Comparison of ENCODE assay signal across 15 cellular contexts in the genomic region with DNA sequence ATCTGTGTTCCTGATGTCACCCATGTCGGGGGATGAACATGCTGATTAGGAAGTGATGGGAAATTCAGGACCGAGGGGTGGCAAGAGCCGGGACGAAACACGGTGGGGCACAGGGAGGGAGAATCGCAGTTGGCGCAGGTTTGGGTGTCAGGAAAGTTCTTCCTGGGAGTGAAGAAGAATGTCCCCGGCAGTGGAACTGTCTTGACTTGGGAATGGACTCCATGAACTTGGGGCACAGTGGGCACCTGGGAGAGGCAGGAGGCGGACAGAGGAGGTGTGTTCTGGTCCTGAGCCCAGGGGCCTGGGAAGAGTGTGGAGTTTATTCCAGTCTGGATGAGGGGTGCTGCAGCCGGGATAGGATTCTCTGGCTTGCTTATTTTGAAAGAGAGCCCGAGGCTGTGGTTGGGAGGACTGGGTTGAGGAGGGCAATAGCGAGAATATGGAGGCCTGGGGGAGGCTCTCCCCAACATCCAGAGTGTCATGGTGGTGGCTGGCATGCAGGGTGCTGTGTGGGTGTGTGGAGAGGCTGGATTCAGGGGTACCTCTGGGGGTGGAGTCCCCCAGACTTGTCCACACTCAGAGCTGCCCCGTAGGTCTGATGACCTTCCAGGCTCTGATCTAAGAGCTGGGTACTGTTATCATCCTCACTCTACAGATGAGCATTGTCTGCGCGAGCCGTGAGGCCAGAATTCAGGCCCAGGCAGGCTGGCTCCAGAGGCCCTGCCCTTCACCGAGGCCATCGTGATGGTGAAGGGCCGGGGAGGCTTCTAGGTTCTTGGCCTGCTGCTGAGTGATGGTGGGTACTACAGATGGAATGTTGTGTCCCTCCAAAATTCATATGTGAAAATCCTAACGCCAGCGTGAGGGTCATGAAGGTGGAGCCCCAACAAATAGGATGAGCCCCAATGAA.
DNase-seq lines count a peak whose midpoint lies in the region; ATAC-seq, FAIRE-seq and TF ChIP-seq lines count a peak whose summit lies in the region.
"Had no signal": no experiment of that assay in that cellular context is flagged by ENCODE, and none has a peak within 500 bp of the region (broad histone marks: within the 10 kb centered on the region; RNA-seq: fewer than 3 reads in every experiment).

No MANE protein-coding gene starts in this region.

- no peak for FAIRE-seq in RCC 7860 (lab: Jason Lieb, UNC)

- no peak overlapping the region for H3K18ac ChIP-seq in mesendoderm (ENCODE audit: low read length)

- in situ Hi-C loops in GM13977 (cut with MboI; ENCODE audit: low pct_unique_long_range_greater_than_20kb, low sequenced_read_pairs, unreplicated experiment), result no loop called here

- no peak overlapping the region for H2AK5ac ChIP-seq in mesendoderm (ENCODE audit: low read length)

- no peak overlapping the region for H3K4me3 ChIP-seq in esophagus muscularis mucosa
- H3K4me3 ChIP-seq in mesendoderm (ENCODE audit: low read length), result no peak overlapping the region
- H3K4me3 ChIP-seq: BLaER1 treated with 17β-estradiol and CSF1 and Interleukin-3, amounts not matched to agents 10 nM and 100 nM; Peyer's patch had no signal

- H2BK5ac ChIP-seq in mesendoderm (ENCODE audit: low read length), result no peak overlapping the region

- no peaks in the 10 kb centered on the region for H3K79me2 ChIP-seq in mesendoderm (ENCODE audit: control insufficient read depth, insufficient read depth, low read length)

- TF ChIP-seq EP300 in esophagus muscularis mucosa (IDR thresholded peaks at IDR 0.05), result no peak

- H4K8ac ChIP-seq in mesendoderm (ENCODE audit: low read depth, low read length), result no peak overlapping the region

- H3K4ac ChIP-seq in mesendoderm (ENCODE audit: low read depth, low read length), result no peak overlapping the region

- TF ChIP-seq CTCF in GM13977 (IDR thresholded peaks at IDR 0.05; ENCODE audit: extremely low read depth, insufficient read depth, missing control alignments) (no peak), esophagus muscularis mucosa (IDR thresholded peaks at IDR 0.05) (no peak)

- no peak overlapping the region for H3K23ac ChIP-seq in mesendoderm (ENCODE audit: low read length)

- no peak for ATAC-seq in GM18498 (IDR thresholded peaks at IDR 0.05; ENCODE audit: unreplicated experiment)
- ATAC-seq: HCT116 had no signal

- no peak overlapping the region for H4K5ac ChIP-seq in mesendoderm (ENCODE audit: low read length)

- H3K27ac ChIP-seq in esophagus muscularis mucosa (replicated peaks in 1 of 4) (no peak overlapping the region), mesendoderm (ENCODE audit: low read depth, low read length) (no peak overlapping the region)
- H3K27ac ChIP-seq: Peyer's patch had no signal

- WGBS in esophagus muscularis mucosa, result 90% methylated on average over 19 of the region's 21 CpGs
- no CpG with 5 or more reads among the region's 21 CpGs for WGBS in mesendoderm (ENCODE audit: extremely low coverage, insufficient coverage, low lambda C conversion rate)

- no peaks in the 10 kb centered on the region for H3K4me1 ChIP-seq in esophagus muscularis mucosa
- peaks cover 4% of the 10 kb centered on the region for H3K4me1 ChIP-seq in mesendoderm (ENCODE audit: control insufficient read depth, low read depth, low read length)
- H3K4me1 ChIP-seq: Peyer's patch had no signal

- no peak overlapping the region for H2BK15ac ChIP-seq in mesendoderm (replicated peaks; ENCODE audit: low read depth)

- H3K4me2 ChIP-seq in mesendoderm (ENCODE audit: low read length), result no peak overlapping the region

- DNase-seq in D341Med (ENCODE audit: low spot score), result peak; percentile 8
- DNase-seq in GM13977 (ENCODE audit: low spot score), result peak; percentile 6
- DNase-seq in esophagus muscularis mucosa (ENCODE audit: extremely low spot score), result peak; percentile 88
- peak; percentile 47 for DNase-seq in posterior vena cava (ENCODE audit: low spot score)
- DNase-seq in mesendoderm, result no peak
- DNase-seq in RCC 7860 (ENCODE audit: low spot score), result no peak
- DNase-seq: DMS 273 treated with DMSO at 0.1 percent for 48 hours, NCI-H1436, NCI-H2081, NCI-H510A treated with DMSO at 0.1 percent for 48 hours, Peyer's patch, SHP77 had no signal

- no peaks in the 10 kb centered on the region for H3K36me3 ChIP-seq in esophagus muscularis mucosa
- no peaks in the 10 kb centered on the region for H3K36me3 ChIP-seq in mesendoderm (ENCODE audit: control insufficient read depth, insufficient read depth, low read length)
- H3K36me3 ChIP-seq: BLaER1 treated with 17β-estradiol and CSF1 and Interleukin-3, amounts not matched to agents 10 nM and 100 nM; Peyer's patch had no signal

- H3K27me3 ChIP-seq in esophagus muscularis mucosa (peaks cover 0 to 47% (median 0%) of the 10 kb centered on the region in 4 donors), mesendoderm (ENCODE audit: insufficient read depth, low read length, poor library complexity) (no peaks in the 10 kb centered on the region)
- H3K27me3 ChIP-seq: BLaER1 treated with 17β-estradiol and CSF1 and Interleukin-3, amounts not matched to agents 10 nM and 100 nM; Peyer's patch had no signal

- H3K56ac ChIP-seq in mesendoderm (ENCODE audit: low read length), result no peak overlapping the region

- H3K9ac ChIP-seq in mesendoderm (ENCODE audit: low read length), result no peak overlapping the region
- H3K9ac ChIP-seq: BLaER1 treated with 17β-estradiol and CSF1 and Interleukin-3, amounts not matched to agents 10 nM and 100 nM had no signal

- H2BK120ac ChIP-seq in mesendoderm (ENCODE audit: low read depth, low read length), result no peak overlapping the region

- no peaks in the 10 kb centered on the region for H3K79me1 ChIP-seq in mesendoderm (ENCODE audit: low read length)

- H3K9me3 ChIP-seq in esophagus muscularis mucosa, result no peaks in the 10 kb centered on the region
- H3K9me3 ChIP-seq: Peyer's patch had no signal

- intact Hi-C loops in esophagus muscularis mucosa (cut with DNase I), result no loop called here
- intact Hi-C loops in posterior vena cava (cut with DNase I), result no loop called here

- TF ChIP-seq POLR2A in esophagus muscularis mucosa (IDR thresholded peaks at IDR 0.05; ENCODE audit: low read depth), result no peak

Comparison
In these comparisons a context has a peak if more than half of its experiments do, and no peak if none do; other contexts are left out.
1. DNase-seq: peak in D341Med (single experiment), GM13977 (single experiment), esophagus muscularis mucosa (single experiment) and posterior vena cava (single experiment); none in mesendoderm (single experiment) and RCC 7860 (single experiment).